In the genomic region with DNA sequence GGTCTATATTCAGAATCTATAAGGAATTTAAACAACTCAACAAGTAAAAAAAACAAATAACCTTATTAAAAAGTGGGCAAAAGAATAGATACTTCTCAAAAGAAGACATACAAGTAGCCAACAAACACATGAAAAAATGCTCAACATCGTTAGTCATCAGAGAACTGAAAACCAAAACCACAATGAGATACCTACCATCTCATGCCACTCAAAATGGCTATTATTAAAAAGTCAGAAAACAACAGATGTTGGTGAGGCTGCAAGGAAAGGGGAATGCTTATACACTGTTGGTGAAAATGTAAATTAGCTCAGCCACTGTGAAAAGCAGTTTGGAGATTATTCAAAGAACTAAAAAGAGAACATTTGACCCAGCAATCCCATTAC, we compare ENCODE assay signal across 14 cellular contexts.
A peak's percentile ranks its signal among the peaks of the same experiment; 100 is the strongest.
DNase-seq lines count a peak whose midpoint lies in the region; ATAC-seq and TF ChIP-seq lines count a peak whose summit lies in the region.
"Had no signal": no experiment of that assay in that cellular context is flagged by ENCODE, and none has a peak within 500 bp of the region (broad histone marks: within the 10 kb centered on the region; RNA-seq: fewer than 3 reads in every experiment).

No MANE protein-coding gene starts in this region.

- H3K4me1 Mint-ChIP-seq in chondrocyte (ENCODE audit: low read depth) = peaks cover 10% of the 10 kb centered on the region
- no peaks in the 10 kb centered on the region for H3K4me1 Mint-ChIP-seq in mesothelial cell of epicardium

- H3K4me3 Mint-ChIP-seq in chondrocyte (ENCODE audit: unreplicated experiment) = no peak overlapping the region
- H3K4me3 Mint-ChIP-seq in mesothelial cell of epicardium = no peak overlapping the region

- 47 to 61% (median 54%) methylated on average over 1 of the region's 1 CpG for WGBS in adrenal gland, 4 donors

- no peak overlapping the region for H3K4me3 ChIP-seq in adrenal gland
- H3K4me3 ChIP-seq: mucosa of descending colon had no signal

- peaks cover 2% of the 10 kb centered on the region for H3K36me3 Mint-ChIP-seq in chondrocyte (ENCODE audit: low read depth)
- no peaks in the 10 kb centered on the region for H3K36me3 Mint-ChIP-seq in mesothelial cell of epicardium

- H3K27ac Mint-ChIP-seq in chondrocyte (ENCODE audit: unreplicated experiment) (peak overlapping the region; percentile 55), mesothelial cell of epicardium (no peak overlapping the region)

- TF ChIP-seq CTCF in chondrocyte (IDR thresholded peaks at IDR 0.05) (no peak), adrenal gland (IDR thresholded peaks at IDR 0.05) (no peak), mesothelial cell of epicardium (IDR thresholded peaks at IDR 0.05; ENCODE audit: unreplicated experiment) (no peak)

- H3K36me3 ChIP-seq in adrenal gland (replicated peaks in 1 of 2) = no peaks in the 10 kb centered on the region

- no peaks in the 10 kb centered on the region for H3K27me3 ChIP-seq in adrenal gland

- ATAC-seq in GM21447 (IDR thresholded peaks at IDR 0.05; ENCODE audit: unreplicated experiment) (peak; percentile 77), HG03439 (IDR thresholded peaks at IDR 0.05; ENCODE audit: unreplicated experiment) (peak; percentile 89)
- ATAC-seq: mucosa of descending colon had no signal

- no peak for TF ChIP-seq POLR2A in adrenal gland (IDR thresholded peaks at IDR 0.05)

- peaks cover 13% of the 10 kb centered on the region for H3K9me3 Mint-ChIP-seq in chondrocyte (ENCODE audit: low read depth)
- H3K9me3 Mint-ChIP-seq in mesothelial cell of epicardium = peaks cover 18% of the 10 kb centered on the region

- H3K4me1 ChIP-seq in adrenal gland (replicated peaks in 1 of 2) = no peaks in the 10 kb centered on the region

- no peaks in the 10 kb centered on the region for H3K9me3 ChIP-seq in adrenal gland (replicated peaks in 1 of 3)
- H3K9me3 ChIP-seq: mucosa of descending colon had no signal

- intact Hi-C loops in adrenal gland (cut with DNase I) = no loop called here

- DNase-seq in EH (ENCODE audit: low read depth) = peak; percentile 84
- DNase-seq in chondrocyte (ENCODE audit: low spot score) = no peak
- no peak for DNase-seq in mucosa of gallbladder (ENCODE audit: low spot score)
- no peak for DNase-seq in adrenal gland
- no peak for DNase-seq in mesothelial cell of epicardium (ENCODE audit: low spot score in 2 of 2, unreplicated experiment in 2 of 2)
- no peak for DNase-seq in NCI-H345 (lab: John Stamatoyannopoulos, UW)
- DNase-seq: ACHN; activated CD4-positive, CD25-positive, alpha-beta regulatory T cell; activated T-cell treated with anti-CD3 and anti-CD28 coated beads for 4 hours; mucosa of descending colon; MV-4-11; trophoblast cell had no signal

- H3K27me3 Mint-ChIP-seq in chondrocyte (ENCODE audit: low read depth) (no peaks in the 10 kb centered on the region), mesothelial cell of epicardium (ENCODE audit: low read depth) (peaks cover 2% of the 10 kb centered on the region)

- no peak overlapping the region for H3K27ac ChIP-seq in adrenal gland
